In genomic region chr22:36409911-36410756, GRCh38 we compare ENCODE assay signal across 1 cellular context.
TF ChIP-seq lines count a peak whose summit lies in the region.

No MANE protein-coding gene starts in this region.

TF ChIP-seq in HepG2, 621 proteins besides CTCF, POLR2A, EP300 and RAD21 (continued from another document and continues in another):
- TF ChIP-seq RERE (CRISPR knock-in tag; IDR thresholded peaks at IDR 0.05; ENCODE audit: low read depth) (0 out of 2 replicates have a peak, but pooled peaks have one; percentile 15), ZBTB20 (CRISPR knock-in tag; IDR thresholded peaks at IDR 0.05; ENCODE audit: borderline replicate concordance, low read depth) (peak; percentile 72; the same call in 1 of the 2 replicates), ZNF564 (CRISPR knock-in tag; IDR thresholded peaks at IDR 0.05) (0 out of 2 replicates have a peak, but pooled peaks have one; percentile 53), EEA1 (CRISPR knock-in tag; IDR thresholded peaks at IDR 0.05; ENCODE audit: borderline replicate concordance) (no peak), NR3C1 (CRISPR knock-in tag; IDR thresholded peaks at IDR 0.05) (no peak), SALL1 (CRISPR knock-in tag; IDR thresholded peaks at IDR 0.05) (peak; percentile 95), ZNF788 (CRISPR knock-in tag; IDR thresholded peaks at IDR 0.05; ENCODE audit: borderline replicate concordance) (peak; percentile 26; the same call in 1 of the 2 replicates), ZHX1 (CRISPR knock-in tag; IDR thresholded peaks at IDR 0.05; ENCODE audit: low read depth) (peak; percentile 63; the same call in 1 of the 2 replicates), ZSCAN21 (CRISPR knock-in tag; IDR thresholded peaks at IDR 0.05; ENCODE audit: borderline replicate concordance) (0 out of 2 replicates have a peak, but pooled peaks have one; percentile 65), ZNF609 (CRISPR knock-in tag; IDR thresholded peaks at IDR 0.05; ENCODE audit: borderline replicate concordance) (peak; percentile 60; the same call in 1 of the 2 replicates), PBX2 (CRISPR knock-in tag; IDR thresholded peaks at IDR 0.05) (no peak), SIX4 (CRISPR knock-in tag; IDR thresholded peaks at IDR 0.05) (peak; percentile 86), PRDM10 (CRISPR knock-in tag; IDR thresholded peaks at IDR 0.05; ENCODE audit: low read depth) (peak; percentile 28; the same call in 1 of the 2 replicates), ZNF337 (CRISPR knock-in tag; IDR thresholded peaks at IDR 0.05; ENCODE audit: borderline replicate concordance, low read depth) (peak; percentile 79; the same call in 1 of the 2 replicates), ZNF589 (CRISPR knock-in tag; conservative IDR thresholded peaks at IDR 0.05) (0 out of 2 replicates have a peak, but pooled peaks have one; percentile 56), SP140L (CRISPR knock-in tag; IDR thresholded peaks at IDR 0.05; ENCODE audit: borderline replicate concordance) (no peak), ZXDC (CRISPR knock-in tag; IDR thresholded peaks at IDR 0.05) (no peak), ZNF776 (CRISPR knock-in tag; IDR thresholded peaks at IDR 0.05) (peak; percentile 84; the same call in 1 of the 2 replicates), ZNF598 (CRISPR knock-in tag; IDR thresholded peaks at IDR 0.05; ENCODE audit: borderline replicate concordance) (peak; percentile 69; the same call in 1 of the 2 replicates), ZNF747 (CRISPR knock-in tag; IDR thresholded peaks at IDR 0.05; ENCODE audit: borderline replicate concordance) (peak; percentile 84; the same call in 1 of the 2 replicates), ZMYM4 (CRISPR knock-in tag; IDR thresholded peaks at IDR 0.05) (peak; percentile 46), HIC2 (CRISPR knock-in tag; IDR thresholded peaks at IDR 0.05; ENCODE audit: low read depth) (peak; percentile 62; the same call in 1 of the 2 replicates), ZNF616 (CRISPR knock-in tag; IDR thresholded peaks at IDR 0.05; ENCODE audit: low read depth) (no peak), ZNF33B (CRISPR knock-in tag; IDR thresholded peaks at IDR 0.05) (peak; percentile 59; the same call in 1 of the 2 replicates), PHF21A (CRISPR knock-in tag; IDR thresholded peaks at IDR 0.05) (peak; percentile 42), ZNF251 (CRISPR knock-in tag; IDR thresholded peaks at IDR 0.05) (no peak), POGZ (CRISPR knock-in tag; IDR thresholded peaks at IDR 0.05) (peak; percentile 65)
